In genomic region chr11:289145-289705, GRCh38 we compare ENCODE assay signal across 9 cellular contexts. TPM values are rescaled to one million over a fixed set of nuclear protein-coding genes. Genes with fewer than 3 reads are reported as not detected.
DNase-seq lines count a peak whose midpoint lies in the region; ATAC-seq, FAIRE-seq and TF ChIP-seq lines count a peak whose summit lies in the region.
"Had no signal": no experiment of that assay in that cellular context is flagged by ENCODE, and none has a peak within 500 bp of the region (broad histone marks: within the 10 kb centered on the region; RNA-seq: fewer than 3 reads in every experiment).

No MANE protein-coding gene starts in this region.

- POLR2A ChIA-PET in PC-9 (lab: Charles Lee; ENCODE audit: unreplicated experiment): no interaction called here

- DNase-seq in PC-9 (no peak), pancreas (peak in 1 of 6 donors; percentile 43), AG20443 (ENCODE audit: low spot score) (no peak), KG1 (lab: John Stamatoyannopoulos, UW) (no peak), EL (no peak)
- DNase-seq: NCI-H1048 had no signal

- H3K79me2 ChIP-seq in PC-9 (ENCODE audit: low read depth): no peaks in the 10 kb centered on the region

- H3K4me3 ChIP-seq in GM08714 (ENCODE audit: low read length) (peak overlapping the region; percentile 41; the same call in 1 of the 2 replicates), PC-9 (peak overlapping the region; percentile 38; the same call in 1 of the 2 replicates), ectodermal cell (ENCODE audit: insufficient read depth, low read depth, low read length) (peak overlapping the region; percentile 43), pancreas (peak overlapping the region; percentile 26 to 91 (median 62))

- H4K20me1 ChIP-seq in PC-9 (ENCODE audit: insufficient read depth): no peaks in the 10 kb centered on the region

- WGBS in ectodermal cell, 2 experiments: 20 to 21% methylated on average over 24 to 26 of the region's 42 CpGs
- WGBS in pancreas, 2 donors: 6 to 13% methylated on average over 12 to 41 of the region's 42 CpGs

- H3K4me1 ChIP-seq in PC-9 (replicated peaks; ENCODE audit: insufficient read depth): no peaks in the 10 kb centered on the region
- H3K4me1 ChIP-seq in ectodermal cell (ENCODE audit: control insufficient read depth, insufficient read depth, low read length): no peaks in the 10 kb centered on the region
- H3K4me1 ChIP-seq in pancreas: peaks cover 0 to 6% (median 0%) of the 10 kb centered on the region in 3 donors

- TF ChIP-seq CTCF in PC-9 (conservative IDR thresholded peaks at IDR 0.05): no peak
- no peak for TF ChIP-seq CTCF in pancreas (IDR thresholded peaks at IDR 0.05)

- H3K27me3 ChIP-seq in PC-9 (ENCODE audit: insufficient read depth, low read depth) (no peaks in the 10 kb centered on the region), ectodermal cell (ENCODE audit: control insufficient read depth, insufficient read depth, low read length, poor library complexity, severe bottlenecking) (peaks cover 29% of the 10 kb centered on the region), pancreas (peaks cover 0 to 1% (median 0%) of the 10 kb centered on the region in 4 donors)

- ATAC-seq in pancreas: peak in 1 of 4 donors; percentile 0
- no peak for ATAC-seq in GM18502 (IDR thresholded peaks at IDR 0.05; ENCODE audit: poor library complexity, unreplicated experiment)

- FAIRE-seq in pancreas (lab: Jason Lieb, UNC): no peak

- H3F3A ChIP-seq in PC-9 (ENCODE audit: insufficient read depth, low read depth): no peaks in the 10 kb centered on the region

- H3K27ac ChIP-seq in PC-9 (no peak overlapping the region), ectodermal cell (ENCODE audit: insufficient read depth, low read depth, low read length, poor library complexity, severe bottlenecking) (no peak overlapping the region), pancreas (peak overlapping the region in 2 of 4 donors; percentile 17 to 92)

- H3K36me3 ChIP-seq in PC-9 (ENCODE audit: low read depth): no peaks in the 10 kb centered on the region
- no peaks in the 10 kb centered on the region for H3K36me3 ChIP-seq in ectodermal cell (ENCODE audit: control insufficient read depth, insufficient read depth, low read length)
- peaks cover 0 to 25% (median 0%) of the 10 kb centered on the region in 3 donors for H3K36me3 ChIP-seq in pancreas

- peak overlapping the region; percentile 68 for H3K4me2 ChIP-seq in PC-9

- CTCF ChIA-PET in PC-9 (lab: Charles Lee): no interaction called here

- H3K9me2 ChIP-seq in PC-9 (ENCODE audit: insufficient read depth): no peaks in the 10 kb centered on the region

- H3K9me3 ChIP-seq in PC-9 (ENCODE audit: insufficient read depth, low read depth): no peaks in the 10 kb centered on the region
- H3K9me3 ChIP-seq in ectodermal cell (ENCODE audit: control insufficient read depth, low read length): no peaks in the 10 kb centered on the region
- H3K9me3 ChIP-seq in pancreas: no peaks in the 10 kb centered on the region

- intact Hi-C loops in PC-9 (cut with micrococcal nuclease; ENCODE audit: unreplicated experiment): no loop called here
- intact Hi-C loops in pancreas (cut with DNase I): no loop called here

- no TSS peak for BruUV-seq in PC-9 (replicated peaks; lab: Mats Ljungman, UMichigan)

- H2AFZ ChIP-seq in PC-9: no peak overlapping the region

RNA-seq across cellular contexts. Expression of gene PGGHG, which starts 0.3 kb away (rescaled TPM):
- total RNA-seq in PC-9 (2021) (68.6 and 76.9 TPM in 2 replicates), pancreas (100 to 1,000 TPM in 4 of 6 donors, 10 to 100 TPM in 1, 1 to 10 TPM in 1; 8.9 to 534 (median 198) TPM)
- polyA plus RNA-seq in ectodermal cell (2013, experiment 1 of 4): 19.2 TPM
- 21.6 TPM for polyA plus RNA-seq in ectodermal cell (2013, experiment 2 of 4)
- 19.4 TPM for polyA plus RNA-seq in ectodermal cell (2013, experiment 3 of 4)
- 24.1 TPM for polyA plus RNA-seq in ectodermal cell (2013, experiment 4 of 4)
- polyA plus RNA-seq in pancreas: 1,000 to 10,000 TPM; 1,516 to 4,700 TPM

RNA-seq across cellular contexts. Expression of gene IFITM5, which starts 10.1 kb away (rescaled TPM):
- total RNA-seq in PC-9 (2021) (not detected in 2 replicates), pancreas (not detected)
- not detected for polyA plus RNA-seq in ectodermal cell (2013, experiment 1 of 4)
- not detected for polyA plus RNA-seq in ectodermal cell (2013, experiment 2 of 4)
- polyA plus RNA-seq in ectodermal cell (2013, experiment 3 of 4): not detected
- polyA plus RNA-seq in ectodermal cell (2013, experiment 4 of 4): not detected
- polyA plus RNA-seq in pancreas: 1 to 10 TPM in 1 of 2 donors, under 1 TPM in 1; 0.56 to 1.2 TPM

RNA-seq across cellular contexts. Expression of gene NLRP6, which starts 11.0 kb away (rescaled TPM):
- total RNA-seq in PC-9 (2021) (0.33 TPM in 1 of 2 replicates, not detected in the other), pancreas (under 1 TPM in 4 of 6 donors, not detected in 2; 0.19 to 0.23 (median 0.20) TPM)
- polyA plus RNA-seq in ectodermal cell (2013, experiment 1 of 4): not detected
- polyA plus RNA-seq in ectodermal cell (2013, experiment 2 of 4): not detected
- polyA plus RNA-seq in ectodermal cell (2013, experiment 3 of 4): not detected
- polyA plus RNA-seq in ectodermal cell (2013, experiment 4 of 4): not detected
- polyA plus RNA-seq in pancreas: under 1 TPM; 0.05 to 0.08 TPM

RNA-seq across cellular contexts. Expression of gene IFITM2, which starts 18.4 kb away (rescaled TPM):
- total RNA-seq in PC-9 (2021) (4.2 and 4.3 TPM in 2 replicates), pancreas (100 to 1,000 TPM in 2 of 6 donors, 10 to 100 TPM in 4; 32.1 to 120 (median 63.6) TPM)
- polyA plus RNA-seq in ectodermal cell (2013, experiment 1 of 4): 108 TPM
- polyA plus RNA-seq in ectodermal cell (2013, experiment 2 of 4): 103 TPM
- polyA plus RNA-seq in ectodermal cell (2013, experiment 3 of 4): 96.5 TPM
- 114 TPM for polyA plus RNA-seq in ectodermal cell (2013, experiment 4 of 4)
- 100 to 1,000 TPM; 169 to 182 TPM for polyA plus RNA-seq in pancreas

RNA-seq across cellular contexts. Expression of gene IFITM1, which starts 24.6 kb away (rescaled TPM):
- total RNA-seq in PC-9 (2021) (5.1 and 9.5 TPM in 2 replicates), pancreas (10 to 100 TPM in 5 of 6 donors, 1 to 10 TPM in 1; 10.0 to 45.2 (median 18.9) TPM)
- polyA plus RNA-seq in ectodermal cell (2013, experiment 1 of 4): 30.5 TPM
- 32.4 TPM for polyA plus RNA-seq in ectodermal cell (2013, experiment 2 of 4)
- polyA plus RNA-seq in ectodermal cell (2013, experiment 3 of 4): 43.7 TPM
- 50.2 TPM for polyA plus RNA-seq in ectodermal cell (2013, experiment 4 of 4)
- polyA plus RNA-seq in pancreas: 10 to 100 TPM; 40.7 to 54.5 TPM
